In the genomic region with DNA sequence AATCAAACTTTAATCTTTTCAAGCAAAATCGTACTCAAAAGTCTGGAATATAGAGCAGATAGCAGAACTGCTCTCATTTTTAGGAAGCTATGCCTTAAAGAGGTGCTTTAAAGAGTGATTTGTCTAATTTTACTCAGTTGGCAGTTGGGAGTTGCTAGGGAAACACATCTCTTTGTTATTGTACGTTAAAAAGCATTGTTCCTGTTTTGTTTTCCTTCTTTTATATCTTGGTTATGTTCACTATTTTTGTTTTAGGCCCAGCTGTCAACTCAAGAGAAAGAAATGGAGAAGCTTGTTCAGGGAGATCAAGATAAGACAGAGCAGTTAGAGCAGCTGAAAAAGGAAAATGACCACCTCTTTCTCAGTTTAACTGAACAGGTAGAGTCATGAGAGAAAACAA, we compare ENCODE assay signal across 16 cellular contexts. TPM values are rescaled to one million over a fixed set of nuclear protein-coding genes. Genes with fewer than 3 reads are reported as not detected.
"Had no signal": no experiment of that assay in that cellular context is flagged by ENCODE, and none has a peak within 500 bp of the region (broad histone marks: within the 10 kb centered on the region; RNA-seq: fewer than 3 reads in every experiment).

No MANE protein-coding gene starts in this region.

- H3K4me3 Mint-ChIP-seq: activated CD4-positive, alpha-beta T cell treated with anti-CD3 and anti-CD28 coated beads for 36 hours; activated CD8-positive, alpha-beta T cell treated with anti-CD3 and anti-CD28 coated beads, Interleukin-2, amount 10 ng/mL, durations not matched to agents 7 days and 5 days; activated naive CD4-positive, alpha-beta T cell treated with anti-CD3 and anti-CD28 coated beads for 36 hours; brain; naive thymus-derived CD8-positive, alpha-beta T cell had no signal

- H3K27me3 Mint-ChIP-seq: activated CD4-positive, alpha-beta T cell treated with anti-CD3 and anti-CD28 coated beads for 36 hours; brain; naive thymus-derived CD8-positive, alpha-beta T cell; progenitor cell of endocrine pancreas had no signal

- H3K4me1 Mint-ChIP-seq: brain had no signal

- H3K9me3 Mint-ChIP-seq: activated naive CD4-positive, alpha-beta T cell treated with anti-CD3 and anti-CD28 coated beads for 36 hours; brain; naive thymus-derived CD8-positive, alpha-beta T cell had no signal

- ATAC-seq: activated CD4-positive, alpha-beta T cell treated with anti-CD3 and anti-CD28 coated beads for 36 hours; activated CD8-positive, alpha-beta T cell treated with anti-CD3 and anti-CD28 coated beads, Interleukin-2, amount 10 ng/mL, durations not matched to agents 7 days and 5 days; naive thymus-derived CD8-positive, alpha-beta T cell; right cardiac atrium had no signal

- DNase-seq: activated CD4-positive, alpha-beta T cell treated with anti-CD3 and anti-CD28 coated beads for 36 hours; activated CD8-positive, alpha-beta T cell treated with anti-CD3 and anti-CD28 coated beads, Interleukin-2, amount 10 ng/mL, durations not matched to agents 7 days and 5 days; activated naive CD4-positive, alpha-beta T cell treated with anti-CD3 and anti-CD28 coated beads for 36 hours; amygdala; cerebellar nuclear complex; dermis blood vessel endothelial cell; naive thymus-derived CD8-positive, alpha-beta T cell; occipital lobe; right cardiac atrium; small intestine; stomach; WERI-Rb-1 had no signal

- H3K27ac Mint-ChIP-seq: activated CD4-positive, alpha-beta T cell treated with anti-CD3 and anti-CD28 coated beads for 36 hours; activated CD8-positive, alpha-beta T cell treated with anti-CD3 and anti-CD28 coated beads, Interleukin-2, amount 10 ng/mL, durations not matched to agents 7 days and 5 days; activated naive CD4-positive, alpha-beta T cell treated with anti-CD3 and anti-CD28 coated beads for 36 hours; brain; progenitor cell of endocrine pancreas had no signal

RNA-seq across cellular contexts. Expression of gene TTLL6, which starts 35.2 kb away (rescaled TPM):
- total RNA-seq: activated CD4-positive, alpha-beta T cell treated with anti-CD3 and anti-CD28 coated beads for 36 hours; activated CD8-positive, alpha-beta T cell treated with anti-CD3 and anti-CD28 coated beads, Interleukin-2, amount 10 ng/mL, durations not matched to agents 7 days and 5 days; activated naive CD4-positive, alpha-beta T cell treated with anti-CD3 and anti-CD28 coated beads for 36 hours; dermis blood vessel endothelial cell; mononuclear cell; naive thymus-derived CD8-positive, alpha-beta T cell; thoracic aorta had no signal
